10 cellular contexts compared by ENCODE assay signal in the genomic region with DNA sequence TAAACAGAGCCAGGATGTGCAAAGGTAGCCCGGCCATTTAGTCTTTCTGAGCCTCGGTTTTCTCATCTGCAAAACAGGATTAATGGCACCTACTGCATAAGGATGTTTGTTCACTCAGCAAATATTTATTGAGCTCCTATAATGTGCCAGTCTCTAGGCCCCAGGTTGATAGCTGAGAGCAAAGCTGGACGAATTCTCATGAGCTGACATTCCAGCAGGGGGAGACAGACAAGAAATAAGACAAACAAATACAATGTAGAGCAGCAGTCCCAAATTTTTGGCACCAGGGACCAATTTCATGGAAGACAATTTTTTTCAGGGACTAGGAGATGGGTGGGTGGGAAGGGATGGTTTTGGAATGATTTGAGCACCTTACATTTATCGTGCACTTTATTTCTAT.
DNase-seq lines count a peak whose midpoint lies in the region; TF ChIP-seq lines count a peak whose summit lies in the region.
"Had no signal": no experiment of that assay in that cellular context is flagged by ENCODE, and none has a peak within 500 bp of the region (broad histone marks: within the 10 kb centered on the region; RNA-seq: fewer than 3 reads in every experiment).

No MANE protein-coding gene starts in this region.

- peak; percentile 51 for TF ChIP-seq CTCF in BE2C (IDR thresholded peaks at IDR 0.05; ENCODE audit: low read depth, low read length)

- H2AFZ ChIP-seq in GM23248, result no peak overlapping the region

- H3K4me1 ChIP-seq in BE2C (no peaks in the 10 kb centered on the region), GM23248 (ENCODE audit: insufficient read depth) (no peaks in the 10 kb centered on the region)

- in situ Hi-C loops in GM23248 (cut with MboI) (no loop called here), SK-MEL-5 (cut with HindIII; ENCODE audit: low pct_unique_long_range_greater_than_20kb, low sequenced_read_pairs) (no loop called here)

- DNase-seq in BE2C (no peak), GM23248 (peak; percentile 44), SK-MEL-5 (ENCODE audit: low read depth, low spot score) (peak; percentile 54), iris pigment epithelial cell (ENCODE audit: low read depth) (peak; percentile 25), AG08396 (ENCODE audit: low spot score) (no peak), NOMO-1 treated with DMSO at 0.1 percent for 48 hours (lab: John Stamatoyannopoulos, UW; ENCODE audit: unreplicated experiment) (no peak), foreskin melanocyte (no peak)
- no peak for DNase-seq in stimulated activated naive CD4-positive, alpha-beta T cell (lab: John Stamatoyannopoulos, UW)
- DNase-seq: activated naive CD4-positive, alpha-beta T cell treated with Interleukin-2 at 50 U/mL for 16 hours; NCI-H2107 had no signal

- H3K4me3 ChIP-seq in BE2C (ENCODE audit: low read depth, low read length), result no peak overlapping the region
- H3K4me3 ChIP-seq in GM23248, result no peak overlapping the region

- no peaks in the 10 kb centered on the region for H3K79me2 ChIP-seq in GM23248 (ENCODE audit: insufficient read depth)

- H3K9me2 ChIP-seq in GM23248 (ENCODE audit: insufficient read depth), result no peaks in the 10 kb centered on the region

- H3K36me3 ChIP-seq in BE2C (no peaks in the 10 kb centered on the region), GM23248 (ENCODE audit: low read depth) (no peaks in the 10 kb centered on the region)

- H4K20me1 ChIP-seq in GM23248 (ENCODE audit: insufficient read depth), result no peaks in the 10 kb centered on the region

- H3K9me3 ChIP-seq in BE2C, result no peaks in the 10 kb centered on the region
- no peaks in the 10 kb centered on the region for H3K9me3 ChIP-seq in GM23248 (ENCODE audit: low read depth)

- no peaks in the 10 kb centered on the region for H3F3A ChIP-seq in GM23248 (ENCODE audit: insufficient read depth)

- no peak overlapping the region for H3K9ac ChIP-seq in GM23248

- no peak overlapping the region for H3K27ac ChIP-seq in GM23248

- 19 to 20% methylated on average over 4 of the region's 4 CpGs for WGBS in GM23248 (ENCODE audit: low coverage in 1 of 2, low lambda C conversion rate in 2 of 2, missing lambda C conversion rate in 2 of 2), 2 experiments

- no peak overlapping the region for H3K4me2 ChIP-seq in GM23248 (ENCODE audit: unreplicated experiment)

- H3K27me3 ChIP-seq in BE2C (no peaks in the 10 kb centered on the region), GM23248 (replicated peaks; ENCODE audit: insufficient read depth) (peaks cover 13% of the 10 kb centered on the region)

Comparison
In these comparisons a context has a peak if more than half of its experiments do, and no peak if none do; other contexts are left out.
1. DNase-seq: peak in GM23248 (single experiment), SK-MEL-5 (single experiment) and iris pigment epithelial cell (single experiment); none in BE2C (single experiment), AG08396 (single experiment), NOMO-1 treated with DMSO at 0.1 percent for 48 hours (single experiment), stimulated activated naive CD4-positive, alpha-beta T cell (0 of 6) and foreskin melanocyte (single experiment).